Comparison of ENCODE assay signal across 18 cellular contexts in the genomic region with DNA sequence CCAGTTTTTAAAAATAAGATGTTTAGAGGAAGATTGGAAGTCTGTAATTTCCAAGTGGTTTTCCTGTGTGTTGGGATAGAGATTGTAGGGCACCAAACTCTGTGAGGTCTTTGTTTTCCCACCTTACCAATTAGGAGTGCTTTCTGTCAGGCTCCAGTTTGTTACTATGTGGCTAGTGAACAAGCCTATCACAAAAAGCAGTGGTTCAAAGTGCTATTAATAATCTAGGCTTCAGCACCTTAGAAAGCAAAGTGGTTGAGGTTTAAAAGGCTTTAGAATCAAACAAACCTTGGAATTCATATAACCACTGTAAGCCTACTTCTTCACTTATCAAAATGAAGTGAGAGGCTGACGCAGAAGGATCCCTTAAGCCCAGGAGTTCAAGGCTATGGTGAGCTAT.
"Had no signal": no experiment of that assay in that cellular context is flagged by ENCODE, and none has a peak within 500 bp of the region (broad histone marks: within the 10 kb centered on the region; RNA-seq: fewer than 3 reads in every experiment).

No MANE protein-coding gene starts in this region.

- H3K4me3 ChIP-seq: hepatocyte, suprapubic skin, tibial artery, upper lobe of left lung, vagina had no signal

- DNase-seq: effector memory CD8-positive, alpha-beta T cell; foreskin keratinocyte; kidney; left colon; mammary epithelial cell; naive thymus-derived CD4-positive, alpha-beta T cell; right cardiac atrium; stimulated activated CD4-positive, alpha-beta T cell treated with anti-CD3 and anti-CD28 coated beads, Interleukin-4, amount 100 ng/mL, for 1 hour; stimulated activated CD8-positive, alpha-beta memory T cell treated with anti-CD3 and anti-CD28 coated beads, Interleukin-4, amount 100 ng/mL, for 48 hours; stimulated activated naive CD8-positive, alpha-beta T cell treated with anti-CD3 and anti-CD28 coated beads, Interleukin-15, Interleukin-2, amounts not matched to agents 100 U/mL and 50 U/mL, for 24 hours; upper lobe of left lung had no signal

- H3K9me3 ChIP-seq: neutrophil, suprapubic skin, tibial artery, upper lobe of left lung, vagina had no signal

- H3K4me2 ChIP-seq: hepatocyte had no signal

- H3K79me2 ChIP-seq: hepatocyte had no signal

- H2AFZ ChIP-seq: hepatocyte had no signal

- H3K27me3 ChIP-seq: foreskin keratinocyte, hepatocyte, neutrophil, suprapubic skin, tibial artery, upper lobe of left lung, vagina had no signal

- H3K27ac ChIP-seq: epithelial cell of prostate, foreskin keratinocyte, hepatocyte, neutrophil, suprapubic skin, tibial artery, upper lobe of left lung, vagina had no signal

- H3K4me1 ChIP-seq: foreskin keratinocyte, suprapubic skin, tibial artery, upper lobe of left lung, vagina had no signal

- ATAC-seq: effector memory CD8-positive, alpha-beta T cell; foreskin keratinocyte; left colon; naive thymus-derived CD4-positive, alpha-beta T cell; right cardiac atrium; stimulated activated effector memory CD8-positive, alpha-beta T cell treated with anti-CD3 and anti-CD28 coated beads, Interleukin-12 subunit alpha, Interleukin-12 subunit beta, amount 100 ng/mL, for 72 hours; stimulated activated naive CD8-positive, alpha-beta T cell treated with anti-CD3 and anti-CD28 coated beads, Interleukin-15, Interleukin-2, amounts not matched to agents 100 U/mL and 50 U/mL, for 24 hours had no signal
